ENCODE assay signal across 12 cellular contexts in genomic region chr4:98939446-98939845, GRCh38. TPM values are rescaled to one million over a fixed set of nuclear protein-coding genes. Genes with fewer than 3 reads are reported as not detected.
DNase-seq lines count a peak whose midpoint lies in the region; ATAC-seq and TF ChIP-seq lines count a peak whose summit lies in the region.
"Had no signal": no experiment of that assay in that cellular context is flagged by ENCODE, and none has a peak within 500 bp of the region (broad histone marks: within the 10 kb centered on the region; RNA-seq: fewer than 3 reads in every experiment).

No MANE protein-coding gene starts in this region.

- no peaks in the 10 kb centered on the region for H4K20me1 ChIP-seq in OCI-LY3 (ENCODE audit: insufficient read depth, low read length)

- ATAC-seq in GM18907 (IDR thresholded peaks at IDR 0.05; ENCODE audit: unreplicated experiment) (peak; percentile 49), HG02610 (IDR thresholded peaks at IDR 0.05; ENCODE audit: unreplicated experiment) (peak; percentile 88), esophagus mucosa (no peak)

- H3K4me1 ChIP-seq in OCI-LY3 (ENCODE audit: low read length) (peaks cover 21% of the 10 kb centered on the region), spleen (peaks cover 0 to 5% (median 0%) of the 10 kb centered on the region in 6 donors)

- no peak overlapping the region for H3K9ac ChIP-seq in OCI-LY3 (ENCODE audit: low read length)

- DNase-seq in CD1c-positive myeloid dendritic cell (ENCODE audit: extremely low spot score) = peak; percentile 14
- no peak for DNase-seq in spleen
- DNase-seq in NCI-H526 (lab: John Stamatoyannopoulos, UW) = no peak
- DNase-seq in NCI-H146 treated with DMSO at 0.1 percent for 48 hours (lab: John Stamatoyannopoulos, UW; ENCODE audit: unreplicated experiment) = no peak
- DNase-seq: islet precursor cell; SHP77 treated with DMSO at 0.1 percent for 48 hours; stimulated activated naive CD4-positive, alpha-beta T cell treated with Interleukin-2 at 50 U/mL for 16 hours; T-helper 9 cell had no signal

- 0 out of 2 replicates have a peak overlapping the region, but pooled peaks have one; percentile 15 for H3K27ac ChIP-seq in OCI-LY3 (ENCODE audit: low read length)
- H3K27ac ChIP-seq in spleen = no peak overlapping the region

- H3K27me3 ChIP-seq in OCI-LY3 (ENCODE audit: low read depth, low read length) (no peaks in the 10 kb centered on the region), spleen (replicated peaks in 1 of 7) (no peaks in the 10 kb centered on the region)

- intact Hi-C loops in spleen (cut with DNase I; ENCODE audit: low total_unique reads) = loop anchor here (10.0 kb wide), 1 partner anchor 55 kb away; the partner anchor contains the start of gene METAP1

- WGBS in spleen, 5 donors = 50 to 87% (median 79%) methylated on average over 1 of the region's 1 CpG

- H3K4me3 ChIP-seq in OCI-LY3 (ENCODE audit: low read length) (no peak overlapping the region), spleen (no peak overlapping the region)

- TF ChIP-seq POLR2A in spleen (IDR thresholded peaks at IDR 0.05) = no peak

- H3K36me3 ChIP-seq in OCI-LY3 (replicated peaks; ENCODE audit: low read depth, low read length) = no peaks in the 10 kb centered on the region
- no peaks in the 10 kb centered on the region for H3K36me3 ChIP-seq in spleen

- H2AFZ ChIP-seq in OCI-LY3 (ENCODE audit: low read depth, low read length) = 0 out of 2 replicates have a peak overlapping the region, but pooled peaks have one; percentile 32

- H3K4me2 ChIP-seq in OCI-LY3 (ENCODE audit: low read length) = peak overlapping the region; percentile 41

- TF ChIP-seq CTCF in OCI-LY3 (IDR thresholded peaks at IDR 0.05; ENCODE audit: low read depth, low read length) (no peak), spleen (IDR thresholded peaks at IDR 0.05 in 8 of 11, conservative IDR thresholded peaks at IDR 0.05 in 3 of 11) (no peak)

- H3K79me2 ChIP-seq in OCI-LY3 (ENCODE audit: low read length) = no peaks in the 10 kb centered on the region

- H3K9me3 ChIP-seq in OCI-LY3 (ENCODE audit: insufficient read depth, low read length) (no peaks in the 10 kb centered on the region), spleen (no peaks in the 10 kb centered on the region)

RNA-seq across cellular contexts. Expression of gene EIF4E, which starts 10.5 kb away (rescaled TPM):
- total RNA-seq in spleen = 10 to 100 TPM; 59.5 to 86.5 (median 69.4) TPM
- 10 to 100 TPM; 14.4 to 40.1 (median 22.3) TPM for polyA plus RNA-seq in spleen
- 79.7 TPM for total RNA-seq in esophagus mucosa

RNA-seq across cellular contexts. Expression of gene METAP1, which starts 56.1 kb away (rescaled TPM):
- total RNA-seq in spleen (10 to 100 TPM; 27.9 to 34.7 (median 31.7) TPM), esophagus mucosa (75.4 TPM)
- 10 to 100 TPM; 22.0 to 22.6 (median 22.4) TPM for polyA plus RNA-seq in spleen
